16 cellular contexts compared by ENCODE assay signal in the genomic region with DNA sequence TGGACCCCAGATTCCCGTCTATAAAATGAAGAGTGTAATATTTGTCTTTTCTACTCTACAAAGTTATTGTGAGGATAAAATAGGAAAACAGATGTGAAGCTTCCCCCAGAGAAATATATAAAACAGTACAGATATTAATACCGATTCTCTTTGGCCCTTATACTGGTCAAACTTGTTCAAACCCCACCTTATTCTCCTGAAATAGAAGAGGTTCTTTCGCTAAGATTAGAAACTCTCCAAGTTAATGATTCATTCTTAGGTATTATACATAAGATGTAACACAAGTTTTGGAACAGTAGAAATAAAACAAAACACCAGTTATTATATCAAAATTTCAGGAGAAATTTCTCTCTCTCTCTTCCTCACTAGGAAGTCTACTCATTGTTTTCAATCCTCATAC.
"Had no signal": no experiment of that assay in that cellular context is flagged by ENCODE, and none has a peak within 500 bp of the region (broad histone marks: within the 10 kb centered on the region; RNA-seq: fewer than 3 reads in every experiment).

No MANE protein-coding gene starts in this region.

- H3K27ac Mint-ChIP-seq: activated CD4-positive, alpha-beta T cell treated with anti-CD3 and anti-CD28 coated beads, Interleukin-2, amount 10 ng/mL, durations not matched to agents 7 days and 5 days; activated naive CD4-positive, alpha-beta T cell treated with anti-CD3 and anti-CD28 coated beads for 36 hours; progenitor cell of endocrine pancreas; T-helper 1 cell treated with Interleukin-12 subunit alpha and Interleukin-12 subunit beta and Interleukin-4 antibody, amounts not matched to agents 30 μg/mL and 1 μg/mL, for 36 hours had no signal

- H3K4me1 Mint-ChIP-seq: activated CD4-positive, alpha-beta T cell treated with anti-CD3 and anti-CD28 coated beads, Interleukin-2, amount 10 ng/mL, durations not matched to agents 7 days and 5 days had no signal

- H3K27ac ChIP-seq: coronary artery, right atrium auricular region, SJCRH30, tibial artery had no signal

- H3K36me3 ChIP-seq: right atrium auricular region, SJCRH30, tibial artery had no signal

- H3K9me3 Mint-ChIP-seq: activated CD4-positive, alpha-beta T cell treated with anti-CD3 and anti-CD28 coated beads, Interleukin-2, amount 10 ng/mL, durations not matched to agents 7 days and 5 days; brain; T-helper 1 cell treated with Interleukin-12 subunit alpha and Interleukin-12 subunit beta and Interleukin-4 antibody, amounts not matched to agents 30 μg/mL and 1 μg/mL, for 36 hours had no signal

- H3K9me3 ChIP-seq: right atrium auricular region, SJCRH30, tibial artery had no signal

- H3K36me3 Mint-ChIP-seq: brain had no signal

- H3K4me3 Mint-ChIP-seq: activated CD4-positive, alpha-beta T cell treated with anti-CD3 and anti-CD28 coated beads, Interleukin-2, amount 10 ng/mL, durations not matched to agents 7 days and 5 days; activated naive CD4-positive, alpha-beta T cell treated with anti-CD3 and anti-CD28 coated beads for 36 hours; activated T-cell treated with anti-CD3 and anti-CD28 coated beads, Interleukin-2, amount 50 U/mL, for 4 hours; brain; neural crest cell; T-helper 1 cell treated with Interleukin-12 subunit alpha and Interleukin-12 subunit beta and Interleukin-4 antibody, amounts not matched to agents 30 μg/mL and 1 μg/mL, for 36 hours had no signal

- H3K4me3 ChIP-seq: coronary artery, right atrium auricular region, SJCRH30, tibial artery had no signal

- H3K4me1 ChIP-seq: SJCRH30, tibial artery had no signal

- H3K27me3 Mint-ChIP-seq: activated CD4-positive, alpha-beta T cell treated with anti-CD3 and anti-CD28 coated beads, Interleukin-2, amount 10 ng/mL, durations not matched to agents 7 days and 5 days; progenitor cell of endocrine pancreas had no signal

- H3K27me3 ChIP-seq: right atrium auricular region, SJCRH30, tibial artery had no signal

- DNase-seq: activated CD4-positive, alpha-beta T cell treated with anti-CD3 and anti-CD28 coated beads, Interleukin-2, amount 10 ng/mL, durations not matched to agents 7 days and 5 days; activated CD8-positive, alpha-beta memory T cell treated with anti-CD3 and anti-CD28 coated beads, Interleukin-2, amount 50 U/mL, for 4 hours; activated naive CD4-positive, alpha-beta T cell treated with anti-CD3 and anti-CD28 coated beads for 36 hours; activated T-cell treated with anti-CD3 and anti-CD28 coated beads, Interleukin-2, amount 50 U/mL, for 4 hours; anterior cingulate cortex; left cardiac atrium; SJCRH30; stimulated activated naive CD4-positive, alpha-beta T cell; substantia nigra; tibial artery had no signal
